In genomic region chr1:94559921-94560320, GRCh38 we compare ENCODE assay signal across 1 cellular context.
TF ChIP-seq lines count a peak whose summit lies in the region.

No MANE protein-coding gene starts in this region.

TF ChIP-seq in H1, 55 proteins besides CTCF, POLR2A, EP300 and RAD21:
- TF ChIP-seq EZH2 (IDR thresholded peaks at IDR 0.05; ENCODE audit: low read depth, low read length, severe bottlenecking) (no peak), ZNF274 (IDR thresholded peaks at IDR 0.05; ENCODE audit: borderline replicate concordance, extremely low read depth, low read length) (no peak), TAF1 (IDR thresholded peaks at IDR 0.05; ENCODE audit: low read depth, low read length) (no peak), MAX (IDR thresholded peaks at IDR 0.05) (no peak), FOSL1 (IDR thresholded peaks at IDR 0.05; ENCODE audit: insufficient read depth, low read depth, low read length) (no peak)
